ENCODE assay signal across 22 cellular contexts in the genomic region with DNA sequence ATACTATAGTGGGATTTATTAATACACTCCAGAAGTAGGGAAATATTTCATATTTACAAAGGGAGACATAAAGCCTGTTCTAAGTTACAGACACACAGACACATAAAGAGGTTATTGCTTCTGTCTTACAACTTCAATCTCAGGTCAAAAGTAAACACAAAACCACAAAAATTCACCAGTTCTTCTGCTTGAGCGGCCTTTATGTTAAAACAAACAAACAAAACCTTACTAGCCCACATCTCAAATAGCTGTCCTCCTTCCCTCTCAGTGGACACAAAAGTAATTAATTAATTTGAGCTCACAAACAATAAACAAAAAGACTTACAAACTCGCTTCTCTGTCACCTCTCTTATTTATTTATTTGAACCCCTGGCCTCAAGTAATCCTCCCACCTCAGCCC. TPM values are rescaled to one million over a fixed set of nuclear protein-coding genes. Genes with fewer than 3 reads are reported as not detected.
DNase-seq lines count a peak whose midpoint lies in the region; ATAC-seq and TF ChIP-seq lines count a peak whose summit lies in the region.
"Had no signal": no experiment of that assay in that cellular context is flagged by ENCODE, and none has a peak within 500 bp of the region (broad histone marks: within the 10 kb centered on the region; RNA-seq: fewer than 3 reads in every experiment).

No MANE protein-coding gene starts in this region.

- H3K4me3 Mint-ChIP-seq in activated CD8-positive, alpha-beta T cell treated with anti-CD3 and anti-CD28 coated beads for 36 hours, result no peak overlapping the region
- H3K4me3 Mint-ChIP-seq in activated CD8-positive, alpha-beta T cell treated with anti-CD3 and anti-CD28 coated beads, Interleukin-2, amount 10 ng/mL, durations not matched to agents 7 days and 5 days, result no peak overlapping the region
- H3K4me3 Mint-ChIP-seq in nephron progenitor cell, result peak overlapping the region; percentile 15
- H3K4me3 Mint-ChIP-seq: activated naive CD4-positive, alpha-beta T cell treated with anti-CD3 and anti-CD28 coated beads for 36 hours had no signal

- POLR2A ChIA-PET in activated CD8-positive, alpha-beta T cell treated with anti-CD3 and anti-CD28 coated beads for 36 hours (lab: Charles Lee), result interaction anchor here (2.2 kb wide), 1 partner anchor 103 kb away, joined by 8 read pairs; the partner anchor contains the start of gene OSGEPL1
- POLR2A ChIA-PET in activated CD8-positive, alpha-beta T cell treated with anti-CD3 and anti-CD28 coated beads, Interleukin-2, amount 10 ng/mL, durations not matched to agents 7 days and 5 days (lab: Charles Lee), result interaction anchor here (2.7 to 3.0 kb wide), 2 partner anchors 103 to 218 kb away, joined by 16 to 20 read pairs; partner anchors contain the start of genes OSGEPL1 and WDR75

- H3K4me1 Mint-ChIP-seq in activated CD8-positive, alpha-beta T cell treated with anti-CD3 and anti-CD28 coated beads for 36 hours (ENCODE audit: low read depth), result peaks cover 51% of the 10 kb centered on the region
- H3K4me1 Mint-ChIP-seq in activated CD8-positive, alpha-beta T cell treated with anti-CD3 and anti-CD28 coated beads, Interleukin-2, amount 10 ng/mL, durations not matched to agents 7 days and 5 days (ENCODE audit: low read depth), result peaks cover 50% of the 10 kb centered on the region
- no peaks in the 10 kb centered on the region for H3K4me1 Mint-ChIP-seq in nephron progenitor cell

- peaks cover 8% of the 10 kb centered on the region for H3K36me3 Mint-ChIP-seq in activated CD8-positive, alpha-beta T cell treated with anti-CD3 and anti-CD28 coated beads for 36 hours (ENCODE audit: low read depth)
- peaks cover 11% of the 10 kb centered on the region for H3K36me3 Mint-ChIP-seq in activated CD8-positive, alpha-beta T cell treated with anti-CD3 and anti-CD28 coated beads, Interleukin-2, amount 10 ng/mL, durations not matched to agents 7 days and 5 days (ENCODE audit: low read depth)
- peaks cover 8% of the 10 kb centered on the region for H3K36me3 Mint-ChIP-seq in nephron progenitor cell (ENCODE audit: low read depth)

- CTCF ChIA-PET in activated CD8-positive, alpha-beta T cell treated with anti-CD3 and anti-CD28 coated beads for 36 hours (lab: Charles Lee), result interaction anchor here (0.9 to 8.5 kb wide), 11 partner anchors 9 to 284 kb away, joined by 3 to 96 read pairs (median 9); partner anchors contain the start of genes ANKAR and OSGEPL1
- CTCF ChIA-PET in activated CD8-positive, alpha-beta T cell treated with anti-CD3 and anti-CD28 coated beads, Interleukin-2, amount 10 ng/mL, durations not matched to agents 7 days and 5 days (lab: Charles Lee), result interaction anchor here (0.6 to 8.5 kb wide), 10 partner anchors 14 to 216 kb away, joined by 3 to 136 read pairs (median 7); partner anchors contain the start of genes ANKAR, ORMDL1, OSGEPL1 and PMS1

- no peaks in the 10 kb centered on the region for H3K9me3 Mint-ChIP-seq in activated CD8-positive, alpha-beta T cell treated with anti-CD3 and anti-CD28 coated beads for 36 hours
- H3K9me3 Mint-ChIP-seq in activated CD8-positive, alpha-beta T cell treated with anti-CD3 and anti-CD28 coated beads, Interleukin-2, amount 10 ng/mL, durations not matched to agents 7 days and 5 days (ENCODE audit: insufficient read depth), result peaks cover under 1% of the 10 kb centered on the region
- H3K9me3 Mint-ChIP-seq in nephron progenitor cell, result peaks cover under 1% of the 10 kb centered on the region
- H3K9me3 Mint-ChIP-seq: activated naive CD4-positive, alpha-beta T cell treated with anti-CD3 and anti-CD28 coated beads for 36 hours had no signal

- no peak for DNase-seq in activated CD8-positive, alpha-beta T cell treated with anti-CD3 and anti-CD28 coated beads for 36 hours
- no peak for DNase-seq in activated CD8-positive, alpha-beta T cell treated with anti-CD3 and anti-CD28 coated beads, Interleukin-2, amount 10 ng/mL, durations not matched to agents 7 days and 5 days
- DNase-seq in HL-60 (ENCODE audit: low read depth in 1 of 2, low spot score in 1 of 2), result no peak
- DNase-seq in amniotic epithelial cell (ENCODE audit: low read depth), result peak; percentile 57
- DNase-seq in nephron progenitor cell, result no peak
- no peak for DNase-seq in DMS153 treated with DMSO at 0.1 percent for 48 hours (lab: John Stamatoyannopoulos, UW; ENCODE audit: unreplicated experiment)
- no peak for DNase-seq in OCI-M2 (lab: John Stamatoyannopoulos, UW; ENCODE audit: unreplicated experiment)
- DNase-seq: activated naive CD4-positive, alpha-beta T cell treated with anti-CD3 and anti-CD28 coated beads for 36 hours; cortex of kidney; foreskin fibroblast; islet precursor cell; NCI-H1048; NCI-H1930; NCI-H345; stimulated activated CD4-positive, alpha-beta T cell treated with anti-CD3 and anti-CD28 coated beads, Interleukin-2, amount 100 ng/mL, for 24 hours; stomach; upper lobe of left lung had no signal

- ATAC-seq in activated CD8-positive, alpha-beta T cell treated with anti-CD3 and anti-CD28 coated beads for 36 hours, result no peak
- no peak for ATAC-seq in activated CD8-positive, alpha-beta T cell treated with anti-CD3 and anti-CD28 coated beads, Interleukin-2, amount 10 ng/mL, durations not matched to agents 7 days and 5 days
- no peak for ATAC-seq in GM18861 (IDR thresholded peaks at IDR 0.05; ENCODE audit: unreplicated experiment)
- ATAC-seq: A549 had no signal

- no peak for TF ChIP-seq CTCF in activated CD8-positive, alpha-beta T cell treated with anti-CD3 and anti-CD28 coated beads for 36 hours (IDR thresholded peaks at IDR 0.05)
- no peak for TF ChIP-seq CTCF in HL-60 (IDR thresholded peaks at IDR 0.05; ENCODE audit: insufficient read depth, low read length)
- TF ChIP-seq CTCF in nephron progenitor cell (IDR thresholded peaks at IDR 0.05), result no peak

- no peaks in the 10 kb centered on the region for H3K27me3 ChIP-seq in HL-60 (ENCODE audit: insufficient read depth, poor library complexity, severe bottlenecking)
- H3K27me3 ChIP-seq: BLaER1 treated with 17β-estradiol and CSF1 and Interleukin-3, amounts not matched to agents 10 nM and 100 nM; hepatocyte; stomach; upper lobe of left lung had no signal

- H3K4me3 ChIP-seq in HL-60 (replicated peaks; ENCODE audit: insufficient read depth, low read length), result no peak overlapping the region
- H3K4me3 ChIP-seq: A549; BLaER1 treated with 17β-estradiol and CSF1 and Interleukin-3, amounts not matched to agents 10 nM and 100 nM; hepatocyte; lung; stomach; upper lobe of left lung had no signal

- H3K27ac ChIP-seq in HL-60 (replicated peaks), result peak overlapping the region; percentile 29
- H3K27ac ChIP-seq: A549 had no signal

- intact Hi-C loops in activated CD8-positive, alpha-beta T cell treated with anti-CD3 and anti-CD28 coated beads for 36 hours (cut with micrococcal nuclease), result loop anchor here (2.0 kb wide), 1 partner anchor 15 kb away; the partner anchor contains the start of gene ANKAR

- peak overlapping the region; percentile 55 for H3K27ac Mint-ChIP-seq in activated CD8-positive, alpha-beta T cell treated with anti-CD3 and anti-CD28 coated beads for 36 hours
- H3K27ac Mint-ChIP-seq in activated CD8-positive, alpha-beta T cell treated with anti-CD3 and anti-CD28 coated beads, Interleukin-2, amount 10 ng/mL, durations not matched to agents 7 days and 5 days, result no peak overlapping the region
- H3K27ac Mint-ChIP-seq in nephron progenitor cell, result peak overlapping the region; percentile 44

- H3K27me3 Mint-ChIP-seq in activated CD8-positive, alpha-beta T cell treated with anti-CD3 and anti-CD28 coated beads for 36 hours, result no peaks in the 10 kb centered on the region
- no peaks in the 10 kb centered on the region for H3K27me3 Mint-ChIP-seq in activated CD8-positive, alpha-beta T cell treated with anti-CD3 and anti-CD28 coated beads, Interleukin-2, amount 10 ng/mL, durations not matched to agents 7 days and 5 days (ENCODE audit: low read depth)
- H3K27me3 Mint-ChIP-seq in nephron progenitor cell (ENCODE audit: low read depth, poor library complexity), result no peaks in the 10 kb centered on the region

RNA-seq across cellular contexts. Expression of gene ASNSD1, which starts 1.5 kb away (rescaled TPM):
- 10 to 100 TPM; 41.0 to 43.2 TPM for total RNA-seq in activated CD8-positive, alpha-beta T cell treated with anti-CD3 and anti-CD28 coated beads for 36 hours
- 10 to 100 TPM; 36.9 to 39.4 TPM for total RNA-seq in activated CD8-positive, alpha-beta T cell treated with anti-CD3 and anti-CD28 coated beads, Interleukin-2, amount 10 ng/mL, durations not matched to agents 7 days and 5 days

RNA-seq across cellular contexts. Expression of gene ANKAR, which starts 14.7 kb away (rescaled TPM):
- 1 to 10 TPM; 3.5 to 3.6 TPM for total RNA-seq in activated CD8-positive, alpha-beta T cell treated with anti-CD3 and anti-CD28 coated beads for 36 hours
- 1 to 10 TPM; 4.8 to 5.2 TPM for total RNA-seq in activated CD8-positive, alpha-beta T cell treated with anti-CD3 and anti-CD28 coated beads, Interleukin-2, amount 10 ng/mL, durations not matched to agents 7 days and 5 days
